ENCODE assay signal across 1 cellular context in the genomic region with DNA sequence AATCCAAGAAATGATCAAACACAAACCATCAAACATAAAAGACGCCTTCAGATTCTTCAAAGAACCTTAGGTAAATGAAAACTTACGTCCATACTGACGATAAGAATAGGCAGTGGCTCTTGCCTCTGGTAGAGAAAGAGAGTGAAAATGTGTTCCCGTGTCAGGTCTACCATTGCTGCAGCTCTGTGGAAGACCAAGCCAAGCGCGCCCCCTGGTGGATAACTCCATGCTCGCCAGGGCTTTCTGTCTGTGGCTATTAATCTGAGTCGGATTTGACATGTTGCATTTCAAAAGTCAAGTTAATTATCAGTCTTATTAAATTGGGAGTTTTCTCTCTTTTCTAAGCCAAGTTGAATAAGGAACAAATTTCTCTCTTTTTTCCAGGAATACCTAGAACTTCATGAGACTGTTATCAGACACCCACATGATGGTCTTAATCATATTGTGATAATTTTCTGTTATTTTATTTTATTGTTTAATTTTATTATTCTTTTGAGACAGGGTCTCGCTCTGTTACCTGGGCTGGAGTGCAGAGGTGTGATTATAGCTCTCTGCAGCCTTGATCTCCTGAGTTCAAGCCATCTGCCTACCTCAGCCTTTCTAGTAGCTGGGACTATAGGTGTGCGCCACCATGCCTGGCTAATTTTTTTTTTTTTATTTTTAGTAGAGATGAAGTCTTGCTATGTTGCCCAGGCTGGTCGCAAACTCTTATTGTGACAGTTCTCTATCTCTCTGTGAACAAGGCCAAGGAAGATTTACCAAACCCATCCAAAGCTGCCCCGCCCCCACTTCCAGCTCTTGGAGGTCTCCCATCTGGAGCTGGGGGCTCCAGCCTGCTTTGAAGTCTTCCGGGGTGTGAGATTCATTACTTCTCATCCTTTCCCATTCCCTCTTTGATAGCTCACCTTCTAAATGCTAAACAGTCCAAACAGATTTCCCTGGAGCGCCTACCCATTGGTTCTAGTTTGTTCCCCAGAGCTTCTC.
A peak's percentile ranks its signal among the peaks of the same experiment; 100 is the strongest.
TF ChIP-seq lines count a peak whose summit lies in the region.

No MANE protein-coding gene starts in this region.

TF ChIP-seq in HepG2, 621 proteins besides CTCF, POLR2A, EP300 and RAD21 (continued from another document and continues in another):
- TF ChIP-seq, protein P1, sequence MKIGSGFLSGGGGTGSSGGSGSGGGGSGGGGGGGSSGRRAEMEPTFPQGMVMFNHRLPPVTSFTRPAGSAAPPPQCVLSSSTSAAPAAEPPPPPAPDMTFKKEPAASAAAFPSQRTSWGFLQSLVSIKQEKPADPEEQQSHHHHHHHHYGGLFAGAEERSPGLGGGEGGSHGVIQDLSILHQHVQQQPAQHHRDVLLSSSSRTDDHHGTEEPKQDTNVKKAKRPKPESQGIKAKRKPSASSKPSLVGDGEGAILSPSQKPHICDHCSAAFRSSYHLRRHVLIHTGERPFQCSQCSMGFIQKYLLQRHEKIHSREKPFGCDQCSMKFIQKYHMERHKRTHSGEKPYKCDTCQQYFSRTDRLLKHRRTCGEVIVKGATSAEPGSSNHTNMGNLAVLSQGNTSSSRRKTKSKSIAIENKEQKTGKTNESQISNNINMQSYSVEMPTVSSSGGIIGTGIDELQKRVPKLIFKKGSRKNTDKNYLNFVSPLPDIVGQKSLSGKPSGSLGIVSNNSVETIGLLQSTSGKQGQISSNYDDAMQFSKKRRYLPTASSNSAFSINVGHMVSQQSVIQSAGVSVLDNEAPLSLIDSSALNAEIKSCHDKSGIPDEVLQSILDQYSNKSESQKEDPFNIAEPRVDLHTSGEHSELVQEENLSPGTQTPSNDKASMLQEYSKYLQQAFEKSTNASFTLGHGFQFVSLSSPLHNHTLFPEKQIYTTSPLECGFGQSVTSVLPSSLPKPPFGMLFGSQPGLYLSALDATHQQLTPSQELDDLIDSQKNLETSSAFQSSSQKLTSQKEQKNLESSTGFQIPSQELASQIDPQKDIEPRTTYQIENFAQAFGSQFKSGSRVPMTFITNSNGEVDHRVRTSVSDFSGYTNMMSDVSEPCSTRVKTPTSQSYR (CRISPR knock-in tag; IDR thresholded peaks at IDR 0.05; ENCODE audit: borderline replicate concordance): no peak
- TF ChIP-seq ZNF292 (CRISPR knock-in tag; IDR thresholded peaks at IDR 0.05; ENCODE audit: borderline replicate concordance, low read depth) (no peak), CEBPG (CRISPR knock-in tag; IDR thresholded peaks at IDR 0.05) (0 out of 2 replicates have a peak, but pooled peaks have one; percentile 14), PHB2 (IDR thresholded peaks at IDR 0.05; ENCODE audit: partially characterized antibody) (no peak), KLF11 (CRISPR knock-in tag; IDR thresholded peaks at IDR 0.05) (0 out of 2 replicates have a peak, but pooled peaks have one; percentile 37), HOXD1 (CRISPR knock-in tag; IDR thresholded peaks at IDR 0.05) (no peak), TMF1 (CRISPR knock-in tag; IDR thresholded peaks at IDR 0.05; ENCODE audit: low read depth) (no peak), MEIS2 (CRISPR knock-in tag; IDR thresholded peaks at IDR 0.05) (peak; percentile 37; the same call in 1 of the 2 replicates), GABPA (IDR thresholded peaks at IDR 0.05; ENCODE audit: low read depth, low read length) (no peak), GABPA (CRISPR knock-in tag; IDR thresholded peaks at IDR 0.05; ENCODE audit: low read depth) (peak; percentile 25; the same call in 1 of the 2 replicates), ZMAT3 (CRISPR knock-in tag; conservative IDR thresholded peaks at IDR 0.05) (0 out of 2 replicates have a peak, but pooled peaks have one; percentile 29), TGIF2 (CRISPR knock-in tag; IDR thresholded peaks at IDR 0.05) (0 out of 2 replicates have a peak, but pooled peaks have one; percentile 31), ZNF331 (CRISPR knock-in tag; IDR thresholded peaks at IDR 0.05) (peak; percentile 61), FOSL2 (CRISPR knock-in tag; IDR thresholded peaks at IDR 0.05) (peak; percentile 26; the same call in 1 of the 2 replicates), IRF2 (CRISPR knock-in tag; IDR thresholded peaks at IDR 0.05) (peak; percentile 43; the same call in 1 of the 2 replicates), ZNF326 (CRISPR knock-in tag; IDR thresholded peaks at IDR 0.05; ENCODE audit: borderline replicate concordance) (no peak), ZNF577 (CRISPR knock-in tag; IDR thresholded peaks at IDR 0.05; ENCODE audit: borderline replicate concordance, low read depth) (no peak), KAT8 (CRISPR knock-in tag; IDR thresholded peaks at IDR 0.05) (peak; percentile 58; the same call in 1 of the 2 replicates), RFX3 (CRISPR knock-in tag; IDR thresholded peaks at IDR 0.05) (no peak), SMC3 (IDR thresholded peaks at IDR 0.05; ENCODE audit: low read length) (peak; percentile 100), FOXM1 (CRISPR knock-in tag; IDR thresholded peaks at IDR 0.05) (no peak), THAP11 (CRISPR knock-in tag; IDR thresholded peaks at IDR 0.05) (peak; percentile 43; the same call in 1 of the 2 replicates), SALL1 (CRISPR knock-in tag; IDR thresholded peaks at IDR 0.05) (peak; percentile 33; the same call in 1 of the 2 replicates), ZNF530 (CRISPR knock-in tag; IDR thresholded peaks at IDR 0.05; ENCODE audit: low read depth) (no peak), CHCHD3 (CRISPR knock-in tag; IDR thresholded peaks at IDR 0.05) (no peak), HOXA7 (CRISPR knock-in tag; IDR thresholded peaks at IDR 0.05) (no peak)
- TF ChIP-seq, protein P2, sequence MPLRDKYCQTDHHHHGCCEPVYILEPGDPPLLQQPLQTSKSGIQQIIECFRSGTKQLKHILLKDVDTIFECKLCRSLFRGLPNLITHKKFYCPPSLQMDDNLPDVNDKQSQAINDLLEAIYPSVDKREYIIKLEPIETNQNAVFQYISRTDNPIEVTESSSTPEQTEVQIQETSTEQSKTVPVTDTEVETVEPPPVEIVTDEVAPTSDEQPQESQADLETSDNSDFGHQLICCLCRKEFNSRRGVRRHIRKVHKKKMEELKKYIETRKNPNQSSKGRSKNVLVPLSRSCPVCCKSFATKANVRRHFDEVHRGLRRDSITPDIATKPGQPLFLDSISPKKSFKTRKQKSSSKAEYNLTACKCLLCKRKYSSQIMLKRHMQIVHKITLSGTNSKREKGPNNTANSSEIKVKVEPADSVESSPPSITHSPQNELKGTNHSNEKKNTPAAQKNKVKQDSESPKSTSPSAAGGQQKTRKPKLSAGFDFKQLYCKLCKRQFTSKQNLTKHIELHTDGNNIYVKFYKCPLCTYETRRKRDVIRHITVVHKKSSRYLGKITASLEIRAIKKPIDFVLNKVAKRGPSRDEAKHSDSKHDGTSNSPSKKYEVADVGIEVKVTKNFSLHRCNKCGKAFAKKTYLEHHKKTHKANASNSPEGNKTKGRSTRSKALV (CRISPR knock-in tag; IDR thresholded peaks at IDR 0.05): peak; percentile 53; the same call in 1 of the 2 replicates
- TF ChIP-seq, protein P3, sequence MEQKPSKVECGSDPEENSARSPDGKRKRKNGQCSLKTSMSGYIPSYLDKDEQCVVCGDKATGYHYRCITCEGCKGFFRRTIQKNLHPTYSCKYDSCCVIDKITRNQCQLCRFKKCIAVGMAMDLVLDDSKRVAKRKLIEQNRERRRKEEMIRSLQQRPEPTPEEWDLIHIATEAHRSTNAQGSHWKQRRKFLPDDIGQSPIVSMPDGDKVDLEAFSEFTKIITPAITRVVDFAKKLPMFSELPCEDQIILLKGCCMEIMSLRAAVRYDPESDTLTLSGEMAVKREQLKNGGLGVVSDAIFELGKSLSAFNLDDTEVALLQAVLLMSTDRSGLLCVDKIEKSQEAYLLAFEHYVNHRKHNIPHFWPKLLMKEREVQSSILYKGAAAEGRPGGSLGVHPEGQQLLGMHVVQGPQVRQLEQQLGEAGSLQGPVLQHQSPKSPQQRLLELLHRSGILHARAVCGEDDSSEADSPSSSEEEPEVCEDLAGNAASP (CRISPR knock-in tag; IDR thresholded peaks at IDR 0.05; ENCODE audit: borderline replicate concordance): 0 out of 2 replicates have a peak, but pooled peaks have one; percentile 55
- TF ChIP-seq, protein P4, sequence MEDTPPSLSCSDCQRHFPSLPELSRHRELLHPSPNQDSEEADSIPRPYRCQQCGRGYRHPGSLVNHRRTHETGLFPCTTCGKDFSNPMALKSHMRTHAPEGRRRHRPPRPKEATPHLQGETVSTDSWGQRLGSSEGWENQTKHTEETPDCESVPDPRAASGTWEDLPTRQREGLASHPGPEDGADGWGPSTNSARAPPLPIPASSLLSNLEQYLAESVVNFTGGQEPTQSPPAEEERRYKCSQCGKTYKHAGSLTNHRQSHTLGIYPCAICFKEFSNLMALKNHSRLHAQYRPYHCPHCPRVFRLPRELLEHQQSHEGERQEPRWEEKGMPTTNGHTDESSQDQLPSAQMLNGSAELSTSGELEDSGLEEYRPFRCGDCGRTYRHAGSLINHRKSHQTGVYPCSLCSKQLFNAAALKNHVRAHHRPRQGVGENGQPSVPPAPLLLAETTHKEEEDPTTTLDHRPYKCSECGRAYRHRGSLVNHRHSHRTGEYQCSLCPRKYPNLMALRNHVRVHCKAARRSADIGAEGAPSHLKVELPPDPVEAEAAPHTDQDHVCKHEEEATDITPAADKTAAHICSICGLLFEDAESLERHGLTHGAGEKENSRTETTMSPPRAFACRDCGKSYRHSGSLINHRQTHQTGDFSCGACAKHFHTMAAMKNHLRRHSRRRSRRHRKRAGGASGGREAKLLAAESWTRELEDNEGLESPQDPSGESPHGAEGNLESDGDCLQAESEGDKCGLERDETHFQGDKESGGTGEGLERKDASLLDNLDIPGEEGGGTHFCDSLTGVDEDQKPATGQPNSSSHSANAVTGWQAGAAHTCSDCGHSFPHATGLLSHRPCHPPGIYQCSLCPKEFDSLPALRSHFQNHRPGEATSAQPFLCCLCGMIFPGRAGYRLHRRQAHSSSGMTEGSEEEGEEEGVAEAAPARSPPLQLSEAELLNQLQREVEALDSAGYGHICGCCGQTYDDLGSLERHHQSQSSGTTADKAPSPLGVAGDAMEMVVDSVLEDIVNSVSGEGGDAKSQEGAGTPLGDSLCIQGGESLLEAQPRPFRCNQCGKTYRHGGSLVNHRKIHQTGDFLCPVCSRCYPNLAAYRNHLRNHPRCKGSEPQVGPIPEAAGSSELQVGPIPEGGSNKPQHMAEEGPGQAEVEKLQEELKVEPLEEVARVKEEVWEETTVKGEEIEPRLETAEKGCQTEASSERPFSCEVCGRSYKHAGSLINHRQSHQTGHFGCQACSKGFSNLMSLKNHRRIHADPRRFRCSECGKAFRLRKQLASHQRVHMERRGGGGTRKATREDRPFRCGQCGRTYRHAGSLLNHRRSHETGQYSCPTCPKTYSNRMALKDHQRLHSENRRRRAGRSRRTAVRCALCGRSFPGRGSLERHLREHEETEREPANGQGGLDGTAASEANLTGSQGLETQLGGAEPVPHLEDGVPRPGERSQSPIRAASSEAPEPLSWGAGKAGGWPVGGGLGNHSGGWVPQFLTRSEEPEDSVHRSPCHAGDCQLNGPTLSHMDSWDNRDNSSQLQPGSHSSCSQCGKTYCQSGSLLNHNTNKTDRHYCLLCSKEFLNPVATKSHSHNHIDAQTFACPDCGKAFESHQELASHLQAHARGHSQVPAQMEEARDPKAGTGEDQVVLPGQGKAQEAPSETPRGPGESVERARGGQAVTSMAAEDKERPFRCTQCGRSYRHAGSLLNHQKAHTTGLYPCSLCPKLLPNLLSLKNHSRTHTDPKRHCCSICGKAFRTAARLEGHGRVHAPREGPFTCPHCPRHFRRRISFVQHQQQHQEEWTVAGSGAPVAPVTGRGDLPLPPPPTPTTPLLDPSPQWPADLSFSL (CRISPR knock-in tag; IDR thresholded peaks at IDR 0.05): no peak
- TF ChIP-seq, protein P5, sequence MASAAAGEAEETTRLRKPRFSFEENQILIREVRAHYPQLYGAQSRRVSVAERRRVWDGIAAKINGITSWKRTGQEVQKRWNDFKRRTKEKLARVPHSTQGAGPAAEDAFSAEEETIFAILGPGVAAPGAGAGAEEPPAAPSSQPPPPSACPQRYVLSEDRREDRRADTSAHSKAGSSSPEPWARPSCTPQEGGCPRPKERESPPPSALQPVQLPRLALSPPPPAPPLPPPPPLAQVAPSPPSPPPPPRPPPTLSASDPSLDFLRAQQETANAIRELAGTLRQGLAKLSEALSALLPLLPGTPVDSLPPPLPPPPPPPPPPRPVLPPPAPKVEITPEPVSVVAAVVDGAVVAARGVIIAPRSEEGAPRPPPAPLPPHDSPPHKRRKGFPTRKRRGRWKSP (CRISPR knock-in tag; IDR thresholded peaks at IDR 0.05): no peak
- TF ChIP-seq, protein P6, sequence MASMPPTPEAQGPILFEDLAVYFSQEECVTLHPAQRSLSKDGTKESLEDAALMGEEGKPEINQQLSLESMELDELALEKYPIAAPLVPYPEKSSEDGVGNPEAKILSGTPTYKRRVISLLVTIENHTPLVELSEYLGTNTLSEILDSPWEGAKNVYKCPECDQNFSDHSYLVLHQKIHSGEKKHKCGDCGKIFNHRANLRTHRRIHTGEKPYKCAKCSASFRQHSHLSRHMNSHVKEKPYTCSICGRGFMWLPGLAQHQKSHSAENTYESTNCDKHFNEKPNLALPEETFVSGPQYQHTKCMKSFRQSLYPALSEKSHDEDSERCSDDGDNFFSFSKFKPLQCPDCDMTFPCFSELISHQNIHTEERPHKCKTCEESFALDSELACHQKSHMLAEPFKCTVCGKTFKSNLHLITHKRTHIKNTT (CRISPR knock-in tag; IDR thresholded peaks at IDR 0.05): no peak
- TF ChIP-seq, protein P7, sequence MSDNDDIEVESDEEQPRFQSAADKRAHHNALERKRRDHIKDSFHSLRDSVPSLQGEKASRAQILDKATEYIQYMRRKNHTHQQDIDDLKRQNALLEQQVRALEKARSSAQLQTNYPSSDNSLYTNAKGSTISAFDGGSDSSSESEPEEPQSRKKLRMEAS (IDR thresholded peaks at IDR 0.05): peak; percentile 45; the same call in 1 of the 2 replicates
- TF ChIP-seq, protein P8, sequence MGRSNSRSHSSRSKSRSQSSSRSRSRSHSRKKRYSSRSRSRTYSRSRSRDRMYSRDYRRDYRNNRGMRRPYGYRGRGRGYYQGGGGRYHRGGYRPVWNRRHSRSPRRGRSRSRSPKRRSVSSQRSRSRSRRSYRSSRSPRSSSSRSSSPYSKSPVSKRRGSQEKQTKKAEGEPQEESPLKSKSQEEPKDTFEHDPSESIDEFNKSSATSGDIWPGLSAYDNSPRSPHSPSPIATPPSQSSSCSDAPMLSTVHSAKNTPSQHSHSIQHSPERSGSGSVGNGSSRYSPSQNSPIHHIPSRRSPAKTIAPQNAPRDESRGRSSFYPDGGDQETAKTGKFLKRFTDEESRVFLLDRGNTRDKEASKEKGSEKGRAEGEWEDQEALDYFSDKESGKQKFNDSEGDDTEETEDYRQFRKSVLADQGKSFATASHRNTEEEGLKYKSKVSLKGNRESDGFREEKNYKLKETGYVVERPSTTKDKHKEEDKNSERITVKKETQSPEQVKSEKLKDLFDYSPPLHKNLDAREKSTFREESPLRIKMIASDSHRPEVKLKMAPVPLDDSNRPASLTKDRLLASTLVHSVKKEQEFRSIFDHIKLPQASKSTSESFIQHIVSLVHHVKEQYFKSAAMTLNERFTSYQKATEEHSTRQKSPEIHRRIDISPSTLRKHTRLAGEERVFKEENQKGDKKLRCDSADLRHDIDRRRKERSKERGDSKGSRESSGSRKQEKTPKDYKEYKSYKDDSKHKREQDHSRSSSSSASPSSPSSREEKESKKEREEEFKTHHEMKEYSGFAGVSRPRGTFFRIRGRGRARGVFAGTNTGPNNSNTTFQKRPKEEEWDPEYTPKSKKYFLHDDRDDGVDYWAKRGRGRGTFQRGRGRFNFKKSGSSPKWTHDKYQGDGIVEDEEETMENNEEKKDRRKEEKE (IDR thresholded peaks at IDR 0.05): no peak
